8 cellular contexts compared by ENCODE assay signal in the genomic region with DNA sequence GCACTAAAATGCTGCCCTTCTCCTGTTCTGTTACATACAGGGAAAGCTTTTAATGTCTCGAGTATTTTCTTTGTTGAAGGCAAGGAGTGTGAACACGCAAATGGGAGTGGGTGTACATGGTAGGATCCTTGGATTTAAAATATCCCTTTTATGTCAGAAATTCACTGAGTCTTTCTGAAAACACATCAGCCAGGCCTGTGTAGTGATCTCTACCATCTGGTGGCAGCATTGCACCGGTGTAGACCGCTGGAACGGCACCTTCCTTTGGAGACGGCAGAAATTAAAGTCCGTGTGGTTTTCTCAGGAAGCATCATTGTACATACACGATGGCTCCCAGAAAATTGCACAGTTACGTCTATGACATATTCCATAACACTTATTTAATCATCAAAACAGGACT.
A peak's percentile ranks its signal among the peaks of the same experiment; 100 is the strongest.
DNase-seq lines count a peak whose midpoint lies in the region; ATAC-seq and TF ChIP-seq lines count a peak whose summit lies in the region.

No MANE protein-coding gene starts in this region.

- intact Hi-C loops in mammary epithelial cell (cut with micrococcal nuclease) = no loop called here
- intact Hi-C loops in psoas muscle (cut with DNase I) = no loop called here

- in situ Hi-C loops in T47D (cut with HindIII; ENCODE audit: low pct_unique_long_range_greater_than_20kb, low sequenced_read_pairs) (no loop called here), mammary epithelial cell (cut with MboI; ENCODE audit: low sequenced_read_pairs in 2 of 2) (no loop called here), brain microvascular endothelial cell (cut with HindIII; ENCODE audit: low pct_ligation_motif_present, low sequenced_read_pairs) (no loop called here)

- H3K27ac ChIP-seq in mammary epithelial cell (ENCODE audit: insufficient read depth, low read depth, low read length) (no peak overlapping the region), brain microvascular endothelial cell (no peak overlapping the region), psoas muscle (no peak overlapping the region)

- DNase-seq in T47D (ENCODE audit: low read depth in 1 of 2, low spot score in 1 of 2) (peak; percentile 7 to 47), mammary epithelial cell (no peak), NCI-H2107 treated with DMSO at 0.1 percent for 48 hours (lab: John Stamatoyannopoulos, UW; ENCODE audit: unreplicated experiment) (peak; percentile 94), brain microvascular endothelial cell (peak; percentile 2), psoas muscle (no peak), foreskin melanocyte (no peak), NCI-H226 (no peak)
- DNase-seq in activated naive CD4-positive, alpha-beta T cell treated with anti-CD3 and anti-CD28 coated beads, Interleukin-2, amount 50 U/mL, for 16 hours = no peak

- TF ChIP-seq CTCF in mammary epithelial cell (conservative IDR thresholded peaks at IDR 0.05 in 1 of 2, IDR thresholded peaks at IDR 0.05 in 1 of 2; ENCODE audit: extremely low read depth in 1 of 2, insufficient read depth in 1 of 2, low read depth in 1 of 2, low read length in 2 of 2) (peak in 1 of 2 donors; percentile 20), brain microvascular endothelial cell (IDR thresholded peaks at IDR 0.05; ENCODE audit: low read depth, low read length, missing control alignments) (no peak), psoas muscle (IDR thresholded peaks at IDR 0.05) (peak; percentile 28)

- H3K4me3 ChIP-seq in mammary epithelial cell (replicated peaks in 1 of 3; ENCODE audit: insufficient read depth in 1 of 3, low read depth in 2 of 3, low read length in 3 of 3) (no peak overlapping the region), brain microvascular endothelial cell (ENCODE audit: low read depth, low read length) (no peak overlapping the region), psoas muscle (no peak overlapping the region)

- H3K27me3 ChIP-seq in mammary epithelial cell (ENCODE audit: insufficient read depth, low read length) (no peaks in the 10 kb centered on the region), brain microvascular endothelial cell (replicated peaks) (no peaks in the 10 kb centered on the region), psoas muscle (ENCODE audit: insufficient read depth in 3 of 3, low read length in 2 of 3) (no peaks in the 10 kb centered on the region)

- no peak overlapping the region for H3K4me2 ChIP-seq in mammary epithelial cell (ENCODE audit: insufficient read depth, low read depth, low read length)

- H3K36me3 ChIP-seq in mammary epithelial cell (ENCODE audit: insufficient read depth, low read length) (no peaks in the 10 kb centered on the region), brain microvascular endothelial cell (replicated peaks) (no peaks in the 10 kb centered on the region), psoas muscle (ENCODE audit: insufficient read depth in 1 of 2, low read depth in 1 of 2) (no peaks in the 10 kb centered on the region)

- WGBS in mammary epithelial cell (ENCODE audit: low coverage, missing lambda C conversion rate) = 7% methylated on average over 6 of the region's 9 CpGs
- WGBS in psoas muscle, 3 donors = 13 to 15% (median 13%) methylated on average over 9 of the region's 9 CpGs

- H3K9me3 ChIP-seq in mammary epithelial cell (replicated peaks; ENCODE audit: insufficient read depth, low read length) (peaks cover 22% of the 10 kb centered on the region), psoas muscle (no peaks in the 10 kb centered on the region)

- CTCF ChIA-PET in mammary epithelial cell (lab: Charles Lee; ENCODE audit: low non-redundant PET) = no interaction called here

- dilution Hi-C loops in mammary epithelial cell (cut with HindIII; ENCODE audit: low sequenced_read_pairs) = no loop called here

- no peak overlapping the region for H2AFZ ChIP-seq in mammary epithelial cell (ENCODE audit: low read depth, low read length)

- H4K20me1 ChIP-seq in mammary epithelial cell (ENCODE audit: insufficient read depth, low read length) = no peaks in the 10 kb centered on the region

- no peaks in the 10 kb centered on the region for H3K4me1 ChIP-seq in mammary epithelial cell (ENCODE audit: insufficient read depth, low read length)
- H3K4me1 ChIP-seq in psoas muscle = no peaks in the 10 kb centered on the region

- no peak overlapping the region for H3K9ac ChIP-seq in mammary epithelial cell (ENCODE audit: insufficient read depth, low read length)

- no peaks in the 10 kb centered on the region for H3K79me2 ChIP-seq in mammary epithelial cell (ENCODE audit: insufficient read depth, low read length)

- BruUV-seq in mammary epithelial cell (replicated peaks; lab: Mats Ljungman, UMichigan) = no TSS peak

- ATAC-seq in psoas muscle = no peak

Comparison
In these comparisons a context has a peak if more than half of its experiments do, and no peak if none do; other contexts are left out.
1. DNase-seq: peak in T47D (2 of 2), NCI-H2107 treated with DMSO at 0.1 percent for 48 hours (single experiment) and brain microvascular endothelial cell (single experiment); none in mammary epithelial cell (single experiment), psoas muscle (0 of 2), activated naive CD4-positive, alpha-beta T cell treated with anti-CD3 and anti-CD28 coated beads, Interleukin-2, amount 50 U/mL, for 16 hours (single experiment), foreskin melanocyte (single experiment) and NCI-H226 (single experiment).